In genomic region chr1:48775817-48776399, GRCh38 we compare ENCODE assay signal across 9 cellular contexts. TPM values are rescaled to one million over a fixed set of nuclear protein-coding genes. Genes with fewer than 3 reads are reported as not detected.
DNase-seq lines count a peak whose midpoint lies in the region; ATAC-seq and TF ChIP-seq lines count a peak whose summit lies in the region.
"Had no signal": no experiment of that assay in that cellular context is flagged by ENCODE, and none has a peak within 500 bp of the region (broad histone marks: within the 10 kb centered on the region; RNA-seq: fewer than 3 reads in every experiment).

No MANE protein-coding gene starts in this region.

- no peak overlapping the region for H2AFZ ChIP-seq in neuron (ENCODE audit: low read depth, low read length)

- H3K36me3 ChIP-seq in neuron (ENCODE audit: insufficient read depth, low read length), result peaks cover 33% of the 10 kb centered on the region
- H3K36me3 ChIP-seq: SJSA1 had no signal

- POLR2A ChIA-PET in CD4-positive, alpha-beta T cell (lab: Charles Lee), result no interaction called here

- peak overlapping the region; percentile 84 for H3K27ac Mint-ChIP-seq in CD4-positive, alpha-beta T cell
- peak overlapping the region; percentile 64 to 98 (median 76) for H3K27ac Mint-ChIP-seq in IgD-negative memory B cell
- H3K27ac Mint-ChIP-seq in effector memory CD8-positive, alpha-beta T cell, result peak overlapping the region in 1 of 2 donors; percentile 39

- no peak for DNase-seq in CD4-positive, alpha-beta T cell
- DNase-seq in effector memory CD8-positive, alpha-beta T cell, result no peak
- DNase-seq in pons (ENCODE audit: low spot score), result no peak
- no peak for DNase-seq in cortex of kidney (lab: John Stamatoyannopoulos, UW)

- peaks cover 54% of the 10 kb centered on the region for H3K4me1 Mint-ChIP-seq in CD4-positive, alpha-beta T cell (ENCODE audit: low read depth)
- peaks cover 49 to 68% (median 53%) of the 10 kb centered on the region in 3 donors for H3K4me1 Mint-ChIP-seq in IgD-negative memory B cell
- peaks cover 8% of the 10 kb centered on the region in 2 donors for H3K4me1 Mint-ChIP-seq in effector memory CD8-positive, alpha-beta T cell (ENCODE audit: low read depth in 2 of 2)

- peak overlapping the region; percentile 97 for H3K4me3 ChIP-seq in neuron (ENCODE audit: low read length)
- H3K4me3 ChIP-seq: SJSA1 had no signal

- ATAC-seq in CD4-positive, alpha-beta T cell (ENCODE audit: poor library complexity), result no peak
- ATAC-seq in effector memory CD8-positive, alpha-beta T cell (replicated peaks), result no peak
- ATAC-seq in HG03457 (IDR thresholded peaks at IDR 0.05; ENCODE audit: unreplicated experiment) (no peak), GM18519 (IDR thresholded peaks at IDR 0.05; ENCODE audit: low FRiP score, unreplicated experiment) (no peak)

- no peaks in the 10 kb centered on the region for H3K9me3 Mint-ChIP-seq in CD4-positive, alpha-beta T cell
- H3K9me3 Mint-ChIP-seq in IgD-negative memory B cell, result no peaks in the 10 kb centered on the region
- H3K9me3 Mint-ChIP-seq in effector memory CD8-positive, alpha-beta T cell, result peaks cover 0 to 2% of the 10 kb centered on the region in 2 donors

- H3K27me3 Mint-ChIP-seq in CD4-positive, alpha-beta T cell, result peaks cover 5% of the 10 kb centered on the region
- no peaks in the 10 kb centered on the region for H3K27me3 Mint-ChIP-seq in IgD-negative memory B cell
- peaks cover 35 to 44% of the 10 kb centered on the region in 2 donors for H3K27me3 Mint-ChIP-seq in effector memory CD8-positive, alpha-beta T cell

- peak overlapping the region; percentile 39 for H3K27ac ChIP-seq in CD4-positive, alpha-beta T cell (ENCODE audit: low read depth, low read length)
- H3K27ac ChIP-seq: SJSA1 had no signal

- H3K4me3 Mint-ChIP-seq in CD4-positive, alpha-beta T cell, result peak overlapping the region; percentile 96
- peak overlapping the region; percentile 88 to 100 (median 94) for H3K4me3 Mint-ChIP-seq in IgD-negative memory B cell
- peak overlapping the region; percentile 57 to 75 for H3K4me3 Mint-ChIP-seq in effector memory CD8-positive, alpha-beta T cell

- H3K36me3 Mint-ChIP-seq in CD4-positive, alpha-beta T cell (ENCODE audit: low read depth), result peaks cover 14% of the 10 kb centered on the region
- H3K36me3 Mint-ChIP-seq in IgD-negative memory B cell, result peaks cover 2% of the 10 kb centered on the region
- no peaks in the 10 kb centered on the region for H3K36me3 Mint-ChIP-seq in effector memory CD8-positive, alpha-beta T cell (ENCODE audit: insufficient read depth)

- no peaks in the 10 kb centered on the region for H3K27me3 ChIP-seq in CD4-positive, alpha-beta T cell (ENCODE audit: control insufficient read depth, insufficient read depth, low read length)
- no peaks in the 10 kb centered on the region for H3K27me3 ChIP-seq in neuron (ENCODE audit: insufficient read depth, low read length)

- intact Hi-C loops in CD4-positive, alpha-beta T cell (cut with DNase I, micrococcal nuclease), result loop anchor here in 1 of 2 experiments (5.0 kb wide), 1 partner anchor 304 kb away; the partner anchor contains the start of gene SPATA6

- TF ChIP-seq CTCF in CD4-positive, alpha-beta T cell (IDR thresholded peaks at IDR 0.05), result no peak

- peaks cover 17% of the 10 kb centered on the region for H3K4me1 ChIP-seq in neuron (ENCODE audit: insufficient read depth, low read length)
- H3K4me1 ChIP-seq: SJSA1 had no signal

- CTCF ChIA-PET in CD4-positive, alpha-beta T cell (lab: Charles Lee), result no interaction called here

- H3K9me3 ChIP-seq in CD4-positive, alpha-beta T cell (ENCODE audit: control insufficient read depth, low read length), result no peaks in the 10 kb centered on the region
- no peaks in the 10 kb centered on the region for H3K9me3 ChIP-seq in neuron (ENCODE audit: low read length)
- H3K9me3 ChIP-seq: SJSA1 had no signal

RNA-seq across cellular contexts. Expression of gene BEND5, which starts 0.8 kb away (rescaled TPM):
- 1 to 10 TPM; 5.6 to 5.7 TPM for total RNA-seq in CD4-positive, alpha-beta T cell
- polyA plus RNA-seq in IgD-negative memory B cell, result 31.5 TPM
- total RNA-seq: SJSA1 had no signal
